21 cellular contexts compared by ENCODE assay signal in genomic region chr9:98540476-98540875, GRCh38.
A peak's percentile ranks its signal among the peaks of the same experiment; 100 is the strongest.
DNase-seq lines count a peak whose midpoint lies in the region; ATAC-seq, FAIRE-seq and TF ChIP-seq lines count a peak whose summit lies in the region.
"Had no signal": no experiment of that assay in that cellular context is flagged by ENCODE, and none has a peak within 500 bp of the region (broad histone marks: within the 10 kb centered on the region; RNA-seq: fewer than 3 reads in every experiment).

No MANE protein-coding gene starts in this region.

- H3K4me3 ChIP-seq in MG63 (no peak overlapping the region), K562 (no peak overlapping the region), neuronal stem cell (ENCODE audit: low read length in 2 of 2) (no peak overlapping the region)
- H3K4me3 ChIP-seq: A549; BLaER1 treated with 17β-estradiol and CSF1 and Interleukin-3, amounts not matched to agents 10 nM and 100 nM; GM23338 had no signal

- TF ChIP-seq RAD21 in K562 (CRISPR knock-in tag; conservative IDR thresholded peaks at IDR 0.05 in 1 of 2, IDR thresholded peaks at IDR 0.05 in 1 of 2): no peak

- H3K9me1 ChIP-seq in K562 (ENCODE audit: control insufficient read depth, insufficient read depth, low read length): no peaks in the 10 kb centered on the region

- H4K20me1 ChIP-seq in K562 (replicated peaks; ENCODE audit: control insufficient read depth, insufficient read depth, low read length): no peaks in the 10 kb centered on the region
- H4K20me1 ChIP-seq: BLaER1 treated with 17β-estradiol and CSF1 and Interleukin-3, amounts not matched to agents 10 nM and 100 nM had no signal

- intact Hi-C loops in K562 (cut with micrococcal nuclease): no loop called here

- H2BK15ac ChIP-seq in neuronal stem cell (ENCODE audit: low read length): no peak overlapping the region

- no peak overlapping the region for H3K4me2 ChIP-seq in K562 (ENCODE audit: insufficient read depth, low read length)
- no peak overlapping the region for H3K4me2 ChIP-seq in neuronal stem cell (ENCODE audit: insufficient read depth, low read length, poor library complexity, severe bottlenecking)
- H3K4me2 ChIP-seq: A549; BLaER1 treated with 17β-estradiol and CSF1 and Interleukin-3, amounts not matched to agents 10 nM and 100 nM; GM23338 had no signal

- FAIRE-seq in K562 (lab: Jason Lieb, UNC): no peak
- FAIRE-seq: A549, G401.6, GM12892 had no signal

- TF ChIP-seq EP300 in K562 (IDR thresholded peaks at IDR 0.05; ENCODE audit: low read length): no peak

- no peak overlapping the region for H3K14ac ChIP-seq in neuronal stem cell (ENCODE audit: low read length)

- peaks cover 2 to 3% of the 10 kb centered on the region in 2 experiments; a peak in 2 of 5 replicates for H3K4me1 ChIP-seq in K562 (replicated peaks in 1 of 2; ENCODE audit: control insufficient read depth in 2 of 2, insufficient read depth in 2 of 2, low read length in 2 of 2)
- peaks cover 0 to 3% of the 10 kb centered on the region in 2 donors for H3K4me1 ChIP-seq in neuronal stem cell (ENCODE audit: control insufficient read depth in 2 of 2, insufficient read depth in 1 of 2, low read depth in 1 of 2, low read length in 2 of 2)
- H3K4me1 ChIP-seq: A549; BE2C; BLaER1 treated with 17β-estradiol and CSF1 and Interleukin-3, amounts not matched to agents 10 nM and 100 nM had no signal

- no peaks in the 10 kb centered on the region for H3K79me1 ChIP-seq in neuronal stem cell (ENCODE audit: low read depth, low read length)

- no peak overlapping the region for H2BK12ac ChIP-seq in neuronal stem cell (ENCODE audit: low read length)

- H2BK5ac ChIP-seq in neuronal stem cell (ENCODE audit: low read length): no peak overlapping the region

- in situ Hi-C loops in K562 (cut with MboI): loop anchor here (25.0 kb wide), 1 partner anchor 228 kb away; no protein-coding TSS in a partner anchor

- ATAC-seq in K562 (no peak), HG03469 (IDR thresholded peaks at IDR 0.05; ENCODE audit: unreplicated experiment) (no peak)
- ATAC-seq: A549, GM23338, HCT116 had no signal

- no peaks in the 10 kb centered on the region for H3K27me3 ChIP-seq in MG63
- no peaks in the 10 kb centered on the region; a peak in 1 of 5 replicates for H3K27me3 ChIP-seq in K562 (ENCODE audit: control insufficient read depth in 2 of 2, insufficient read depth in 2 of 2, low read length in 2 of 2)
- H3K27me3 ChIP-seq in neuronal stem cell (ENCODE audit: control insufficient read depth in 3 of 3, insufficient read depth in 3 of 3, low read depth in 1 of 3, low read length in 3 of 3): no peaks in the 10 kb centered on the region
- H3K27me3 ChIP-seq: BLaER1 treated with 17β-estradiol and CSF1 and Interleukin-3, amounts not matched to agents 10 nM and 100 nM had no signal

- POLR2A ChIA-PET in K562 (lab: Yijun Ruan, JAX): interaction anchor here (0.9 to 1.0 kb wide), 2 partner anchors 18 to 166 kb away, joined by 3 to 5 read pairs; no protein-coding TSS in a partner anchor

- no peak overlapping the region for H3K18ac ChIP-seq in neuronal stem cell (ENCODE audit: low read length)

- no peak overlapping the region for H4K8ac ChIP-seq in neuronal stem cell (ENCODE audit: low read depth, low read length)

- no peak overlapping the region for H2BK120ac ChIP-seq in neuronal stem cell (ENCODE audit: low read depth, low read length)

- H3K36me3 ChIP-seq in MG63 (no peaks in the 10 kb centered on the region), K562 (ENCODE audit: control insufficient read depth, insufficient read depth, low read length) (no peaks in the 10 kb centered on the region), neuronal stem cell (replicated peaks in 1 of 2; ENCODE audit: control insufficient read depth in 2 of 2, insufficient read depth in 2 of 2, low read length in 2 of 2) (no peaks in the 10 kb centered on the region)
- H3K36me3 ChIP-seq: BE2C; BLaER1 treated with 17β-estradiol and CSF1 and Interleukin-3, amounts not matched to agents 10 nM and 100 nM had no signal

- TF ChIP-seq CTCF in K562 (IDR thresholded peaks at IDR 0.05 in 2 of 3, conservative IDR thresholded peaks at IDR 0.05 in 1 of 3; ENCODE audit: insufficient read depth in 2 of 3, low read depth in 1 of 3, low read length in 3 of 3): no peak

- H4K91ac ChIP-seq in neuronal stem cell (ENCODE audit: low read depth, low read length, poor library complexity): no peak overlapping the region

- H3K9ac ChIP-seq in K562 (ENCODE audit: insufficient read depth in 1 of 2, low read depth in 2 of 2, low read length in 2 of 2) (0 out of 4 replicates have a peak overlapping the region, but pooled peaks of 1 of the 2 experiments have one; percentile 29), neuronal stem cell (ENCODE audit: low read depth, low read length, poor library complexity) (no peak overlapping the region)
- H3K9ac ChIP-seq: BLaER1 treated with 17β-estradiol and CSF1 and Interleukin-3, amounts not matched to agents 10 nM and 100 nM had no signal

- no peak overlapping the region for H3K23ac ChIP-seq in neuronal stem cell (ENCODE audit: low read depth, low read length, poor library complexity)

- no peak overlapping the region for H3K27ac ChIP-seq in K562 (ENCODE audit: extremely low read depth, low read depth, low read length)
- no peak overlapping the region for H3K27ac ChIP-seq in neuronal stem cell (replicated peaks; ENCODE audit: low read length)
- H3K27ac ChIP-seq: A549; BLaER1 treated with 17β-estradiol and CSF1 and Interleukin-3, amounts not matched to agents 10 nM and 100 nM had no signal

- CTCF ChIA-PET in K562 (lab: Yijun Ruan, JAX; ENCODE audit: low intra/inter-chr PET ratio): no interaction called here

- no peaks in the 10 kb centered on the region for H3K9me3 ChIP-seq in MG63
- H3K9me3 ChIP-seq in K562 (replicated peaks; ENCODE audit: control insufficient read depth, insufficient read depth, low read depth, low read length): no peaks in the 10 kb centered on the region
- no peaks in the 10 kb centered on the region for H3K9me3 ChIP-seq in neuronal stem cell (replicated peaks in 1 of 2; ENCODE audit: control insufficient read depth in 2 of 2, insufficient read depth in 1 of 2, low read depth in 1 of 2, low read length in 2 of 2)
- H3K9me3 ChIP-seq: A549; BE2C; BLaER1 treated with 17β-estradiol and CSF1 and Interleukin-3, amounts not matched to agents 10 nM and 100 nM had no signal

- H2AK5ac ChIP-seq in neuronal stem cell (ENCODE audit: low read depth, low read length): no peak overlapping the region

- no peak overlapping the region for H3K4ac ChIP-seq in neuronal stem cell (ENCODE audit: low read length)

- H3K79me2 ChIP-seq in K562 (ENCODE audit: control insufficient read depth, insufficient read depth, low read length): no peaks in the 10 kb centered on the region

- TF ChIP-seq POLR2A in K562 (conservative IDR thresholded peaks at IDR 0.05): no peak

- 53% methylated on average over 4 of the region's 4 CpGs for WGBS in K562 (ENCODE audit: insufficient coverage, low coverage, missing lambda C conversion rate)
- no CpG with 5 or more reads among the region's 4 CpGs for WGBS in neuronal stem cell (ENCODE audit: extremely low coverage in 2 of 2, insufficient read length in 2 of 2, insufficient replicate concordance in 1 of 2), 2 donors

- H2AFZ ChIP-seq in K562 (ENCODE audit: low read depth, low read length) (peak overlapping the region; percentile 42), neuronal stem cell (ENCODE audit: low read length) (no peak overlapping the region)

- peak; percentile 47 for DNase-seq in Daoy (ENCODE audit: low read depth)
- DNase-seq in MG63: peak; percentile 26
- DNase-seq in K562 (ENCODE audit: extremely low read depth in 1 of 4, low spot score in 3 of 4): no peak
- DNase-seq in C1 segment of cervical spinal cord (lab: John Stamatoyannopoulos, UW): no peak
- DNase-seq in neuronal stem cell (ENCODE audit: low spot score): no peak
- DNase-seq: 8988T; ACHN; AML-193; BE2C; Calu3; CD4-positive, alpha-beta memory T cell; COR-L47; DMS79 treated with DMSO at 0.1 percent for 48 hours; H9 had no signal

- no TSS peak for BruUV-seq in K562 (replicated peaks; lab: Mats Ljungman, UMichigan)

TF ChIP-seq in K562, 482 proteins besides CTCF, POLR2A, EP300 and RAD21 (continues in another document):
- TF ChIP-seq FOXA3 (CRISPR knock-in tag; conservative IDR thresholded peaks at IDR 0.05 in 1 of 2, IDR thresholded peaks at IDR 0.05 in 1 of 2): no peak
- no peak for TF ChIP-seq ZNF436 (CRISPR knock-in tag; IDR thresholded peaks at IDR 0.05)
- TF ChIP-seq SFPQ (IDR thresholded peaks at IDR 0.05; ENCODE audit: low read depth, low read length): no peak
- no peak for TF ChIP-seq ZNF121 (CRISPR knock-in tag; conservative IDR thresholded peaks at IDR 0.05)
- TF ChIP-seq ZSCAN32 (CRISPR knock-in tag; IDR thresholded peaks at IDR 0.05): no peak
- TF ChIP-seq MEF2D (tag; conservative IDR thresholded peaks at IDR 0.05; ENCODE audit: low read depth): no peak
- TF ChIP-seq ZNF75A (CRISPR knock-in tag; IDR thresholded peaks at IDR 0.05): no peak
- TF ChIP-seq SMAD1 (IDR thresholded peaks at IDR 0.05; ENCODE audit: low read depth, low read length, partially characterized antibody): no peak
- no peak for TF ChIP-seq MYBL2 (IDR thresholded peaks at IDR 0.05; ENCODE audit: low read depth)
- no peak for TF ChIP-seq MYBL2 (CRISPR knock-in tag; IDR thresholded peaks at IDR 0.05; ENCODE audit: borderline replicate concordance)
- no peak for TF ChIP-seq NCOR1 (IDR thresholded peaks at IDR 0.05)
- no peak for TF ChIP-seq CBFA2T2 (conservative IDR thresholded peaks at IDR 0.05)
- TF ChIP-seq ZEB2 (IDR thresholded peaks at IDR 0.05): no peak
- no peak for TF ChIP-seq HNRNPUL1 (IDR thresholded peaks at IDR 0.05; ENCODE audit: low read length)
- TF ChIP-seq ZFP1 (CRISPR knock-in tag; IDR thresholded peaks at IDR 0.05): no peak
- no peak for TF ChIP-seq BRF1 (IDR thresholded peaks at IDR 0.05; ENCODE audit: borderline replicate concordance, extremely low read depth, insufficient read length)
- no peak for TF ChIP-seq FOXK2 (conservative IDR thresholded peaks at IDR 0.05 in 1 of 2, IDR thresholded peaks at IDR 0.05 in 1 of 2; ENCODE audit: low read depth in 2 of 2)

Comparison
In these comparisons a context has a peak if more than half of its experiments do, and no peak if none do; other contexts are left out.
1. DNase-seq: peak in Daoy (single experiment) and MG63 (single experiment); none in K562 (0 of 4), C1 segment of cervical spinal cord (0 of 14) and neuronal stem cell (single experiment).